24 cellular contexts compared by ENCODE assay signal in the genomic region with DNA sequence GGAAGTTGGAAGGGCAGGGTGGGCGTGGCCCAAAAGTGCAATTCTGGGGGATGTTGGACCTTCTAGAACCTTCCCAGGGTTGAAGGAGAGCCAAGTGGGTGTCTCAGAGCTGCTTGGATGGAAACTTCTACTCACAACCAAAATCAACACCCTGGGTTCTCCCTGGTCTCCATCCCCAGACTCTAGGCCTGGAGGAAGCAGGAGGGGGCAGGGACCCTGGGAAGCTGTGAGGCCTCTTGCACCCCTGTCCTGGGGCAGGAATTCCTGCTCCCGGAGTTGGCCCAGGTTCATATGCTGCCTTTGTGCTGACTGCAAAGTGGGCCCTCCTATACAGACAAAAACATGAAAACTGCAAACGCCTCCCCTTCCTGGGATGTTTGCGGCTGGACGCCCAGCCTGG. TPM values are rescaled to one million over a fixed set of nuclear protein-coding genes. Genes with fewer than 3 reads are reported as not detected.
"Had no signal": no experiment of that assay in that cellular context is flagged by ENCODE, and none has a peak within 500 bp of the region (broad histone marks: within the 10 kb centered on the region; RNA-seq: fewer than 3 reads in every experiment).

No MANE protein-coding gene starts in this region.

- DNase-seq: IMR-90, Karpas-422, KG1, MG63, NCI-H1092, NCI-H1105 treated with DMSO at 0.1 percent for 48 hours, NCI-H1417 treated with DMSO at 0.1 percent for 48 hours, NCI-H146, NCI-H187, NCI-H2029, NCI-H2081 treated with DMSO at 0.1 percent for 48 hours, NCI-H2171, NCI-H226, NCI-H446, NCI-H510A, NCI-H524 treated with DMSO at 0.1 percent for 48 hours, NCI-H69, NCI-H774, Right ventricle myocardium superior, RPMI8226, SIG-M5 had no signal

- H3K4me1 ChIP-seq: SJSA1 had no signal

- H3K27me3 ChIP-seq: MG63, SJSA1 had no signal

- H3K4me3 ChIP-seq: MG63, SJSA1, SK-N-MC had no signal

- H3K36me3 ChIP-seq: MG63, SJSA1 had no signal

- H3K27ac ChIP-seq: SJSA1, SK-N-MC had no signal

- H3K9me3 ChIP-seq: MG63, SJSA1 had no signal

RNA-seq across cellular contexts. Expression of gene TRARG1, which starts 25.1 kb away (rescaled TPM):
- total RNA-seq: HT-29, IMR-90, SJSA1 had no signal
- polyA plus RNA-seq: IMR-90 had no signal

RNA-seq across cellular contexts. Expression of gene BHLHA9, which starts 34.3 kb away (rescaled TPM):
- total RNA-seq: HT-29, IMR-90, Right ventricle myocardium superior, SJSA1 had no signal
- polyA plus RNA-seq: IMR-90 had no signal
